Comparison of ENCODE assay signal across 10 cellular contexts in the genomic region with DNA sequence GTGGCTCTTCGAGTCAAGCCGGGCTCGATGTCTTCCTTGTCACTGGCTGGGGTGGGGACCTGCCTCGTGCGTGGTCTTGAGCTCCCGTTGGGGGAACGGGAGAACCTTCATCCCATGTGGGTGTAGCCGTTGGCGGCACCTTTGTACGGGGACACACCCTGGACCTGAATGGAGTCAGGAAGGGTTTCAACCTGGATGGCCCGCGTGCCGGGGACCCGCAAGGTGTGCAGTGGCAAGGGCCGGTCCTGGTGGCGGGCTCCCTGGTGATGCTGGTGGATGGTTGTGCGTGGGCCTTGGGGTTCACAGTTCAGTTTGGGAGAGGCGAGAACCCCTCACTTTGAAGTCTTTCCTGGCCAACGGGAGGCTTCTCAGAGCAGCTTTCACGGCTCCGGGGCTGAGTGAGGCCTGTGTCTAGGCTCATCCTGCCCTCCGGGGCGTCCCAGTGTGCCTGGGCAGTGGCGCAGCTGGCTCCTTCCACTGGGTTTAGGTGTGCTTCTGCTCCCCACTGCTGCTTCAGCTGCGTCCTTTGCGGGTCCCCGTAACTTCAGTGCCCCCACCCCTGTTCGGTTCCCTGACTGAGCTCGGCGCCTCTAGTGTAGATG. TPM values are rescaled to one million over a fixed set of nuclear protein-coding genes. Genes with fewer than 3 reads are reported as not detected.
DNase-seq lines count a peak whose midpoint lies in the region; ATAC-seq and TF ChIP-seq lines count a peak whose summit lies in the region.
"Had no signal": no experiment of that assay in that cellular context is flagged by ENCODE, and none has a peak within 500 bp of the region (broad histone marks: within the 10 kb centered on the region; RNA-seq: fewer than 3 reads in every experiment).

No MANE protein-coding gene starts in this region.

- no peak for DNase-seq in activated T-cell treated with anti-CD3 and anti-CD28 coated beads, Interleukin-2, amount 50 U/mL, for 24 hours
- DNase-seq in activated T-cell treated with anti-CD3 and anti-CD28 coated beads, Interleukin-2, amount 50 U/mL, for 1 hour, result no peak
- no peak for DNase-seq in activated naive CD8-positive, alpha-beta T cell treated with anti-CD3 and anti-CD28 coated beads for 36 hours
- DNase-seq in right lobe of liver (no peak), stomach (no peak), NCI-H187 treated with DMSO at 0.1 percent for 48 hours (lab: John Stamatoyannopoulos, UW) (no peak), SJCRH30 (no peak)
- DNase-seq: MM.1S, NCI-H524 treated with DMSO at 0.1 percent for 48 hours had no signal

- TF ChIP-seq POLR2A in right lobe of liver (IDR thresholded peaks at IDR 0.05), result no peak
- TF ChIP-seq POLR2A in stomach (IDR thresholded peaks at IDR 0.05), result no peak

- H3K4me3 Mint-ChIP-seq in activated T-cell treated with anti-CD3 and anti-CD28 coated beads, Interleukin-2, amount 50 U/mL, for 24 hours, result peak overlapping the region; percentile 47
- H3K4me3 Mint-ChIP-seq in activated naive CD8-positive, alpha-beta T cell treated with anti-CD3 and anti-CD28 coated beads for 36 hours, result peak overlapping the region; percentile 26

- peaks cover 92% of the 10 kb centered on the region for H3K4me1 Mint-ChIP-seq in activated T-cell treated with anti-CD3 and anti-CD28 coated beads, Interleukin-2, amount 50 U/mL, for 24 hours (ENCODE audit: low read depth)
- peaks cover 79% of the 10 kb centered on the region for H3K4me1 Mint-ChIP-seq in activated naive CD8-positive, alpha-beta T cell treated with anti-CD3 and anti-CD28 coated beads for 36 hours

- intact Hi-C loops in right lobe of liver (cut with DNase I), result loop anchor here in 1 of 2 donors (10.0 kb wide), 1 partner anchor 65 kb away; no protein-coding TSS in a partner anchor
- intact Hi-C loops in stomach (cut with DNase I; ENCODE audit: low total_unique reads), result no loop called here

- TF ChIP-seq CTCF in right lobe of liver (IDR thresholded peaks at IDR 0.05), result no peak
- TF ChIP-seq CTCF in stomach (IDR thresholded peaks at IDR 0.05), result no peak

- WGBS in right lobe of liver (ENCODE audit: insufficient coverage, low coverage, low lambda C conversion rate, missing lambda C conversion rate), result 80% methylated on average over 1 of the region's 30 CpGs
- WGBS in stomach, 5 donors, result 74 to 83% (median 81%) methylated on average over 20 to 30 of the region's 30 CpGs

- peaks cover 57% of the 10 kb centered on the region for H3K36me3 Mint-ChIP-seq in activated T-cell treated with anti-CD3 and anti-CD28 coated beads, Interleukin-2, amount 50 U/mL, for 24 hours (ENCODE audit: low read depth)
- peaks cover 24% of the 10 kb centered on the region for H3K36me3 Mint-ChIP-seq in activated naive CD8-positive, alpha-beta T cell treated with anti-CD3 and anti-CD28 coated beads for 36 hours

- H3K4me1 ChIP-seq in right lobe of liver (peaks cover 3 to 70% (median 50%) of the 10 kb centered on the region in 4 donors), stomach (peaks cover 80 to 100% (median 94%) of the 10 kb centered on the region in 4 donors), SJCRH30 (no peaks in the 10 kb centered on the region)

- H3K36me3 ChIP-seq in right lobe of liver, result peaks cover 0 to 6% (median 0%) of the 10 kb centered on the region in 4 donors
- peaks cover 0 to 8% (median 7%) of the 10 kb centered on the region in 4 donors for H3K36me3 ChIP-seq in stomach
- H3K36me3 ChIP-seq in SJCRH30, result no peaks in the 10 kb centered on the region

- no peaks in the 10 kb centered on the region for H3K27me3 ChIP-seq in right lobe of liver
- no peaks in the 10 kb centered on the region for H3K27me3 ChIP-seq in stomach
- H3K27me3 ChIP-seq in SJCRH30, result no peaks in the 10 kb centered on the region

- no peaks in the 10 kb centered on the region for H3K9me3 ChIP-seq in right lobe of liver
- H3K9me3 ChIP-seq in stomach, result no peaks in the 10 kb centered on the region
- H3K9me3 ChIP-seq in SJCRH30 (replicated peaks), result no peaks in the 10 kb centered on the region

- H3K4me3 ChIP-seq in right lobe of liver (no peak overlapping the region), stomach (peak overlapping the region in 1 of 4 donors; percentile 20), SJCRH30 (no peak overlapping the region)

- peak overlapping the region; percentile 84 for H3K27ac Mint-ChIP-seq in activated T-cell treated with anti-CD3 and anti-CD28 coated beads, Interleukin-2, amount 50 U/mL, for 24 hours
- H3K27ac Mint-ChIP-seq in activated naive CD8-positive, alpha-beta T cell treated with anti-CD3 and anti-CD28 coated beads for 36 hours, result peak overlapping the region; percentile 70

- H3K27me3 Mint-ChIP-seq in activated T-cell treated with anti-CD3 and anti-CD28 coated beads, Interleukin-2, amount 50 U/mL, for 24 hours, result no peaks in the 10 kb centered on the region
- H3K27me3 Mint-ChIP-seq in activated naive CD8-positive, alpha-beta T cell treated with anti-CD3 and anti-CD28 coated beads for 36 hours, result no peaks in the 10 kb centered on the region

- H3K27ac ChIP-seq in right lobe of liver, result peak overlapping the region in 2 of 3 donors; percentile 24 to 35
- peak overlapping the region; percentile 3 to 92 (median 45) for H3K27ac ChIP-seq in stomach
- H3K27ac ChIP-seq in SJCRH30, result no peak overlapping the region

- no peaks in the 10 kb centered on the region for H3K9me3 Mint-ChIP-seq in activated T-cell treated with anti-CD3 and anti-CD28 coated beads, Interleukin-2, amount 50 U/mL, for 24 hours
- H3K9me3 Mint-ChIP-seq in activated naive CD8-positive, alpha-beta T cell treated with anti-CD3 and anti-CD28 coated beads for 36 hours, result no peaks in the 10 kb centered on the region

- ATAC-seq in right lobe of liver (no peak), GM21737 (IDR thresholded peaks at IDR 0.05; ENCODE audit: unreplicated experiment) (no peak)

- TF ChIP-seq EP300 in stomach (IDR thresholded peaks at IDR 0.05), result no peak

RNA-seq across cellular contexts. Expression of a gene that starts 11.4 kb away (rescaled TPM):
- 10 to 100 TPM; 25.4 to 27.3 TPM for total RNA-seq in activated naive CD8-positive, alpha-beta T cell treated with anti-CD3 and anti-CD28 coated beads for 36 hours
- total RNA-seq in right lobe of liver, result 10 to 100 TPM; 23.7 to 84.8 (median 31.4) TPM
- 10 to 100 TPM; 18.7 to 84.0 (median 32.7) TPM for total RNA-seq in stomach
- 10 to 100 TPM in 2 of 3 donors, 1 to 10 TPM in 1; 7.4 to 14.8 (median 13.9) TPM for polyA plus RNA-seq in stomach
- 12.8 and 13.1 TPM in 2 replicates for total RNA-seq in SJCRH30 (2014; rRNA removed; shearing (Covaris generic))

RNA-seq across cellular contexts. Expression of a gene that starts 44.9 kb away (rescaled TPM):
- total RNA-seq in activated naive CD8-positive, alpha-beta T cell treated with anti-CD3 and anti-CD28 coated beads for 36 hours, result 10 to 100 TPM; 69.3 to 71.4 TPM
- total RNA-seq in right lobe of liver (10 to 100 TPM; 18.9 to 26.0 (median 24.4) TPM), stomach (100 to 1,000 TPM in 1 of 5 donors, 10 to 100 TPM in 3, 1 to 10 TPM in 1; 8.2 to 170 (median 25.8) TPM)
- 100 to 1,000 TPM in 2 of 3 donors, 10 to 100 TPM in 1; 91.3 to 120 (median 101) TPM for polyA plus RNA-seq in stomach
- total RNA-seq in SJCRH30 (2014; rRNA removed; shearing (Covaris generic)), result 58.0 and 61.7 TPM in 2 replicates
